ENCODE assay signal across 8 cellular contexts in the genomic region with DNA sequence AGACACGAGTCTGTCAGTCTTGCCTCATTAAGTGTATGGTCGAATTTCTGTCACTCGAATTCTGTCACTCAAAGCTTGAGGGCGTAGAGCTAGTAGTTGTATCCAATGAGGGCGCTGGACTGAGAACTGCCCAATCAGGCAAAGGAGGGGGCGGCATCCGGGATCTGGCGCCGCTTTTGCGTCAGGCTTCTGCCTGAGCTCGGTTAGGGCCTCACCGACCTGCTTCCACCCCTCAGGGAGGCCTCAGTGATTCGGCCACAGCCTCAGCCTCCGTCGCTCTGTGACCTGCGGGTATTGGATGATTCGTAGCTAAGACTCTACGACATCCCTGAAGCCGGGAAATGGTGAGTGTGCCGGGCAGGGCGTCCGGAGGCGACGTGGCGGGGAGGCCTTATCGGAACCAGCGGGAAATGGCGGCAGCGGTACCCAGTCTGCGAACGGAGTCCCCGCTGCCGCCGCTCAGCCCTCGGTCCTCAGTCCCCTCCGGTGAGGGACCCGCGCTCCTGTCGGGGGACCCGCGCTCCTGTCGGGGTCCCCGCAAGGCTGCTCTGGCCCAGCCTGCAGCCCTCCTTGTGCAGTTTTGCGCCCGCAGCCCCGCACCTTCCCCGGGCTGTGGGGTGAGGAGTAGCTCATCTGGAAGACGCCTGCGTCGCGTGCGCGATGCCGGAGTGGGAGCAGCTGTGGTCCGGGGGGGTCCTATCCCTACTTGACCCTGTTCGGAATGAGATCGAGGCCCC.
DNase-seq lines count a peak whose midpoint lies in the region; ATAC-seq, FAIRE-seq and TF ChIP-seq lines count a peak whose summit lies in the region.

No MANE protein-coding gene starts in this region.

- H3K4me1 ChIP-seq in K562 (replicated peaks in 1 of 2; ENCODE audit: control insufficient read depth in 2 of 2, insufficient read depth in 2 of 2, low read length in 2 of 2): no peaks in the 10 kb centered on the region

- H2AFZ ChIP-seq in K562 (ENCODE audit: low read depth, low read length): no peak overlapping the region

- ATAC-seq in GM19035 (IDR thresholded peaks at IDR 0.05; ENCODE audit: unreplicated experiment) (peak; percentile 92), K562 (peak; percentile 89), GM19395 (IDR thresholded peaks at IDR 0.05; ENCODE audit: unreplicated experiment) (no peak), GM18870 (IDR thresholded peaks at IDR 0.05; ENCODE audit: unreplicated experiment) (no peak), GM21526 (IDR thresholded peaks at IDR 0.05; ENCODE audit: low FRiP score, unreplicated experiment) (no peak)

- CTCF ChIA-PET in K562 (lab: Yijun Ruan, JAX; ENCODE audit: low intra/inter-chr PET ratio): no interaction called here

- 0 out of 2 replicates have a peak, but pooled peaks have one; percentile 34 for TF ChIP-seq POLR2A in K562 (conservative IDR thresholded peaks at IDR 0.05)

- peak overlapping the region; percentile 59; the same call in 2 of the 3 replicates for H3K27ac ChIP-seq in K562 (ENCODE audit: extremely low read depth, low read depth, low read length)

- peak; percentile 32 for FAIRE-seq in K562 (lab: Jason Lieb, UNC)

- H3K9me1 ChIP-seq in K562 (ENCODE audit: control insufficient read depth, insufficient read depth, low read length): no peaks in the 10 kb centered on the region

- H3K4me2 ChIP-seq in K562 (ENCODE audit: insufficient read depth, low read length): peak overlapping the region; percentile 41; the same call in 1 of the 2 replicates

- peak overlapping the region; percentile 36 to 44; a peak in 2 of 4 replicates for H3K9ac ChIP-seq in K562 (ENCODE audit: insufficient read depth in 1 of 2, low read depth in 2 of 2, low read length in 2 of 2)

- BruUV-seq in K562 (replicated peaks; lab: Mats Ljungman, UMichigan): no TSS peak

- no peak for TF ChIP-seq RAD21 in K562 (CRISPR knock-in tag; conservative IDR thresholded peaks at IDR 0.05 in 1 of 2, IDR thresholded peaks at IDR 0.05 in 1 of 2)

- no peaks in the 10 kb centered on the region for H3K27me3 ChIP-seq in K562 (ENCODE audit: control insufficient read depth in 2 of 2, insufficient read depth in 2 of 2, low read length in 2 of 2)

- in situ Hi-C loops in K562 (cut with MboI): no loop called here

- TF ChIP-seq EP300 in K562 (IDR thresholded peaks at IDR 0.05; ENCODE audit: low read length): no peak

- DNase-seq in K562 (ENCODE audit: extremely low read depth in 1 of 4, low spot score in 3 of 4) (peak; percentile 27 to 43 (median 30)), hypothalamus (lab: John Stamatoyannopoulos, UW) (peak; percentile 2 to 85 (median 60)), posterior vena cava (ENCODE audit: low spot score) (peak; percentile 93)
- DNase-seq in activated T-cell treated with anti-CD3 and anti-CD28 coated beads, Interleukin-2, amount 50 U/mL, for 48 hours: no peak

- TF ChIP-seq CTCF in K562 (IDR thresholded peaks at IDR 0.05 in 2 of 3, conservative IDR thresholded peaks at IDR 0.05 in 1 of 3; ENCODE audit: insufficient read depth in 2 of 3, low read depth in 1 of 3, low read length in 3 of 3): no peak

- no peaks in the 10 kb centered on the region; the same call in 2 of the 3 replicates for H3K79me2 ChIP-seq in K562 (ENCODE audit: control insufficient read depth, insufficient read depth, low read length)

- no peaks in the 10 kb centered on the region for H3K36me3 ChIP-seq in K562 (ENCODE audit: control insufficient read depth, insufficient read depth, low read length)

- 8% methylated on average over 52 of the region's 57 CpGs for WGBS in K562 (ENCODE audit: insufficient coverage, low coverage, missing lambda C conversion rate)

- H3K9me3 ChIP-seq in K562 (replicated peaks; ENCODE audit: control insufficient read depth, insufficient read depth, low read depth, low read length): no peaks in the 10 kb centered on the region

- H3K4me3 ChIP-seq in K562: peak overlapping the region; percentile 36

- intact Hi-C loops in K562 (cut with micrococcal nuclease): no loop called here
- intact Hi-C loops in posterior vena cava (cut with DNase I): no loop called here

- POLR2A ChIA-PET in K562 (lab: Yijun Ruan, JAX): no interaction called here

- no peaks in the 10 kb centered on the region for H4K20me1 ChIP-seq in K562 (replicated peaks; ENCODE audit: control insufficient read depth, insufficient read depth, low read length)

TF ChIP-seq in K562, 482 proteins besides CTCF, POLR2A, EP300 and RAD21 (continues in another document):
- TF ChIP-seq MEIS2 (IDR thresholded peaks at IDR 0.05; ENCODE audit: partially characterized antibody) (peak; percentile 30), GABPA (tag; conservative IDR thresholded peaks at IDR 0.05; ENCODE audit: low read depth) (0 out of 2 replicates have a peak, but pooled peaks have one; percentile 13), PHF8 (IDR thresholded peaks at IDR 0.05; ENCODE audit: borderline replicate concordance, low read length) (peak; percentile 46; the same call in 1 of the 2 replicates)
- TF ChIP-seq, protein P1, sequence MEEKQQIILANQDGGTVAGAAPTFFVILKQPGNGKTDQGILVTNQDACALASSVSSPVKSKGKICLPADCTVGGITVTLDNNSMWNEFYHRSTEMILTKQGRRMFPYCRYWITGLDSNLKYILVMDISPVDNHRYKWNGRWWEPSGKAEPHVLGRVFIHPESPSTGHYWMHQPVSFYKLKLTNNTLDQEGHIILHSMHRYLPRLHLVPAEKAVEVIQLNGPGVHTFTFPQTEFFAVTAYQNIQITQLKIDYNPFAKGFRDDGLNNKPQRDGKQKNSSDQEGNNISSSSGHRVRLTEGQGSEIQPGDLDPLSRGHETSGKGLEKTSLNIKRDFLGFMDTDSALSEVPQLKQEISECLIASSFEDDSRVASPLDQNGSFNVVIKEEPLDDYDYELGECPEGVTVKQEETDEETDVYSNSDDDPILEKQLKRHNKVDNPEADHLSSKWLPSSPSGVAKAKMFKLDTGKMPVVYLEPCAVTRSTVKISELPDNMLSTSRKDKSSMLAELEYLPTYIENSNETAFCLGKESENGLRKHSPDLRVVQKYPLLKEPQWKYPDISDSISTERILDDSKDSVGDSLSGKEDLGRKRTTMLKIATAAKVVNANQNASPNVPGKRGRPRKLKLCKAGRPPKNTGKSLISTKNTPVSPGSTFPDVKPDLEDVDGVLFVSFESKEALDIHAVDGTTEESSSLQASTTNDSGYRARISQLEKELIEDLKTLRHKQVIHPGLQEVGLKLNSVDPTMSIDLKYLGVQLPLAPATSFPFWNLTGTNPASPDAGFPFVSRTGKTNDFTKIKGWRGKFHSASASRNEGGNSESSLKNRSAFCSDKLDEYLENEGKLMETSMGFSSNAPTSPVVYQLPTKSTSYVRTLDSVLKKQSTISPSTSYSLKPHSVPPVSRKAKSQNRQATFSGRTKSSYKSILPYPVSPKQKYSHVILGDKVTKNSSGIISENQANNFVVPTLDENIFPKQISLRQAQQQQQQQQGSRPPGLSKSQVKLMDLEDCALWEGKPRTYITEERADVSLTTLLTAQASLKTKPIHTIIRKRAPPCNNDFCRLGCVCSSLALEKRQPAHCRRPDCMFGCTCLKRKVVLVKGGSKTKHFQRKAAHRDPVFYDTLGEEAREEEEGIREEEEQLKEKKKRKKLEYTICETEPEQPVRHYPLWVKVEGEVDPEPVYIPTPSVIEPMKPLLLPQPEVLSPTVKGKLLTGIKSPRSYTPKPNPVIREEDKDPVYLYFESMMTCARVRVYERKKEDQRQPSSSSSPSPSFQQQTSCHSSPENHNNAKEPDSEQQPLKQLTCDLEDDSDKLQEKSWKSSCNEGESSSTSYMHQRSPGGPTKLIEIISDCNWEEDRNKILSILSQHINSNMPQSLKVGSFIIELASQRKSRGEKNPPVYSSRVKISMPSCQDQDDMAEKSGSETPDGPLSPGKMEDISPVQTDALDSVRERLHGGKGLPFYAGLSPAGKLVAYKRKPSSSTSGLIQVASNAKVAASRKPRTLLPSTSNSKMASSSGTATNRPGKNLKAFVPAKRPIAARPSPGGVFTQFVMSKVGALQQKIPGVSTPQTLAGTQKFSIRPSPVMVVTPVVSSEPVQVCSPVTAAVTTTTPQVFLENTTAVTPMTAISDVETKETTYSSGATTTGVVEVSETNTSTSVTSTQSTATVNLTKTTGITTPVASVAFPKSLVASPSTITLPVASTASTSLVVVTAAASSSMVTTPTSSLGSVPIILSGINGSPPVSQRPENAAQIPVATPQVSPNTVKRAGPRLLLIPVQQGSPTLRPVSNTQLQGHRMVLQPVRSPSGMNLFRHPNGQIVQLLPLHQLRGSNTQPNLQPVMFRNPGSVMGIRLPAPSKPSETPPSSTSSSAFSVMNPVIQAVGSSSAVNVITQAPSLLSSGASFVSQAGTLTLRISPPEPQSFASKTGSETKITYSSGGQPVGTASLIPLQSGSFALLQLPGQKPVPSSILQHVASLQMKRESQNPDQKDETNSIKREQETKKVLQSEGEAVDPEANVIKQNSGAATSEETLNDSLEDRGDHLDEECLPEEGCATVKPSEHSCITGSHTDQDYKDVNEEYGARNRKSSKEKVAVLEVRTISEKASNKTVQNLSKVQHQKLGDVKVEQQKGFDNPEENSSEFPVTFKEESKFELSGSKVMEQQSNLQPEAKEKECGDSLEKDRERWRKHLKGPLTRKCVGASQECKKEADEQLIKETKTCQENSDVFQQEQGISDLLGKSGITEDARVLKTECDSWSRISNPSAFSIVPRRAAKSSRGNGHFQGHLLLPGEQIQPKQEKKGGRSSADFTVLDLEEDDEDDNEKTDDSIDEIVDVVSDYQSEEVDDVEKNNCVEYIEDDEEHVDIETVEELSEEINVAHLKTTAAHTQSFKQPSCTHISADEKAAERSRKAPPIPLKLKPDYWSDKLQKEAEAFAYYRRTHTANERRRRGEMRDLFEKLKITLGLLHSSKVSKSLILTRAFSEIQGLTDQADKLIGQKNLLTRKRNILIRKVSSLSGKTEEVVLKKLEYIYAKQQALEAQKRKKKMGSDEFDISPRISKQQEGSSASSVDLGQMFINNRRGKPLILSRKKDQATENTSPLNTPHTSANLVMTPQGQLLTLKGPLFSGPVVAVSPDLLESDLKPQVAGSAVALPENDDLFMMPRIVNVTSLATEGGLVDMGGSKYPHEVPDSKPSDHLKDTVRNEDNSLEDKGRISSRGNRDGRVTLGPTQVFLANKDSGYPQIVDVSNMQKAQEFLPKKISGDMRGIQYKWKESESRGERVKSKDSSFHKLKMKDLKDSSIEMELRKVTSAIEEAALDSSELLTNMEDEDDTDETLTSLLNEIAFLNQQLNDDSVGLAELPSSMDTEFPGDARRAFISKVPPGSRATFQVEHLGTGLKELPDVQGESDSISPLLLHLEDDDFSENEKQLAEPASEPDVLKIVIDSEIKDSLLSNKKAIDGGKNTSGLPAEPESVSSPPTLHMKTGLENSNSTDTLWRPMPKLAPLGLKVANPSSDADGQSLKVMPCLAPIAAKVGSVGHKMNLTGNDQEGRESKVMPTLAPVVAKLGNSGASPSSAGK (IDR thresholded peaks at IDR 0.05): peak; percentile 18; the same call in 1 of the 2 replicates

Comparison
In these comparisons a context has a peak if more than half of its experiments do, and no peak if none do; other contexts are left out.
1. ATAC-seq: peak in GM19035 (single experiment) and K562 (single experiment); none in GM19395 (single experiment), GM18870 (single experiment) and GM21526 (single experiment).
2. DNase-seq: peak in K562 (4 of 4), hypothalamus (51 of 51) and posterior vena cava (single experiment); none in activated T-cell treated with anti-CD3 and anti-CD28 coated beads, Interleukin-2, amount 50 U/mL, for 48 hours (0 of 2).